16 cellular contexts compared by ENCODE assay signal in genomic region chr6:148965287-148965686, GRCh38.
DNase-seq lines count a peak whose midpoint lies in the region; ATAC-seq, FAIRE-seq and TF ChIP-seq lines count a peak whose summit lies in the region.
"Had no signal": no experiment of that assay in that cellular context is flagged by ENCODE, and none has a peak within 500 bp of the region (broad histone marks: within the 10 kb centered on the region; RNA-seq: fewer than 3 reads in every experiment).

No MANE protein-coding gene starts in this region.

- H3K27me3 Mint-ChIP-seq in mesothelial cell of epicardium (ENCODE audit: low read depth) = peaks cover 2% of the 10 kb centered on the region

- peak; percentile 56 to 58 for ATAC-seq in left cardiac atrium
- no peak for ATAC-seq in sciatic nerve

- H3K36me3 ChIP-seq in bronchial epithelial cell (ENCODE audit: control insufficient read depth, insufficient read depth, low read length) = no peaks in the 10 kb centered on the region
- H3K36me3 ChIP-seq: HAP-1 had no signal

- intact Hi-C loops in left cardiac atrium (cut with DNase I) (no loop called here), cardiac septum (cut with DNase I) (no loop called here), sciatic nerve (cut with DNase I) (loop anchor here (10.0 kb wide), 1 partner anchor 390 kb away; no protein-coding TSS in a partner anchor)

- H3K4me3 Mint-ChIP-seq in mesothelial cell of epicardium = no peak overlapping the region

- no peaks in the 10 kb centered on the region for H3K9me3 Mint-ChIP-seq in mesothelial cell of epicardium

- H3K4me1 Mint-ChIP-seq in mesothelial cell of epicardium = peaks cover 4% of the 10 kb centered on the region

- H3K27me3 ChIP-seq in bronchial epithelial cell (ENCODE audit: control insufficient read depth, insufficient read depth, low read length) = no peaks in the 10 kb centered on the region

- TF ChIP-seq CTCF in bronchial epithelial cell (IDR thresholded peaks at IDR 0.05; ENCODE audit: insufficient read depth, low read length, severe bottlenecking) (no peak), mesothelial cell of epicardium (IDR thresholded peaks at IDR 0.05; ENCODE audit: unreplicated experiment) (no peak)

- FAIRE-seq in bronchial epithelial cell (lab: Jason Lieb, UNC) = peak; percentile 7
- FAIRE-seq: RCC 7860 had no signal

- H3K36me3 Mint-ChIP-seq in mesothelial cell of epicardium = no peaks in the 10 kb centered on the region

- DNase-seq in left cardiac atrium = peak; percentile 66
- no peak for DNase-seq in cardiac septum (ENCODE audit: low spot score)
- no peak for DNase-seq in bronchial epithelial cell (ENCODE audit: low read depth)
- DNase-seq in medulla oblongata (ENCODE audit: extremely low spot score) = peak; percentile 27
- DNase-seq in mesothelial cell of epicardium (ENCODE audit: low spot score in 2 of 2, unreplicated experiment in 2 of 2) = no peak
- no peak for DNase-seq in sciatic nerve (ENCODE audit: low spot score)
- DNase-seq in hippocampal formation (lab: John Stamatoyannopoulos, UW) = no peak
- DNase-seq: DMS79 treated with DMSO at 0.1 percent for 48 hours; NCI-H1436 treated with DMSO at 0.1 percent for 48 hours; NCI-H2029; NCI-H345; NCI-H524 treated with DMSO at 0.1 percent for 48 hours; NK-92 treated with Interleukin-12 subunit alpha and Interleukin-12 subunit beta, amount 100 ng/mL, for 24 hours; SHP77 treated with DMSO at 0.1 percent for 48 hours had no signal

- H3K27ac Mint-ChIP-seq in mesothelial cell of epicardium = no peak overlapping the region

- no peak overlapping the region for H3K4me3 ChIP-seq in bronchial epithelial cell (ENCODE audit: low read depth, low read length)
- H3K4me3 ChIP-seq: HAP-1 had no signal

Comparison
In these comparisons a context has a peak if more than half of its experiments do, and no peak if none do; other contexts are left out.
1. DNase-seq: peak in left cardiac atrium (single experiment) and medulla oblongata (single experiment); none in cardiac septum (single experiment), bronchial epithelial cell (single experiment), mesothelial cell of epicardium (0 of 2), sciatic nerve (single experiment) and hippocampal formation (0 of 2).